Comparison of ENCODE assay signal across 1 cellular context in genomic region chr6:127266178-127266891, GRCh38.
A peak's percentile ranks its signal among the peaks of the same experiment; 100 is the strongest.
TF ChIP-seq lines count a peak whose summit lies in the region.

TSS of gene RNF146 (plus strand) at chr6:127266864. CDS start at chr6:127280339, 13,475 bp downstream.

TF ChIP-seq in K562, 482 proteins besides CTCF, POLR2A, EP300 and RAD21 (continued from another document and continues in another):
- TF ChIP-seq SMARCB1 (IDR thresholded peaks at IDR 0.05; ENCODE audit: insufficient read length, low read depth) (no peak), XRCC3 (IDR thresholded peaks at IDR 0.05) (no peak), MCM3 (IDR thresholded peaks at IDR 0.05) (no peak), ARID1B (IDR thresholded peaks at IDR 0.05) (no peak; the same call in 1 of the 2 replicates), ZFP91 (CRISPR knock-in tag; IDR thresholded peaks at IDR 0.05) (no peak), BHLHE40 (IDR thresholded peaks at IDR 0.05; ENCODE audit: low read length) (peak; percentile 93), RFX1 (IDR thresholded peaks at IDR 0.05) (no peak), RBM25 (IDR thresholded peaks at IDR 0.05; ENCODE audit: low read depth, low read length, severe bottlenecking) (no peak), SIX5 (IDR thresholded peaks at IDR 0.05; ENCODE audit: borderline replicate concordance in 1 of 2, insufficient read depth in 1 of 2, low read depth in 1 of 2, low read length in 2 of 2) (no peak), DIDO1 (tag; IDR thresholded peaks at IDR 0.05; ENCODE audit: low read depth) (no peak), ZBTB49 (CRISPR knock-in tag; IDR thresholded peaks at IDR 0.05; ENCODE audit: borderline replicate concordance) (no peak), PURB (CRISPR knock-in tag; IDR thresholded peaks at IDR 0.05; ENCODE audit: low read depth) (no peak), CUX1 (CRISPR knock-in tag; IDR thresholded peaks at IDR 0.05) (no peak), BMI1 (IDR thresholded peaks at IDR 0.05; ENCODE audit: low read length) (no peak), ZNF407 (IDR thresholded peaks at IDR 0.05; ENCODE audit: low read depth) (no peak), MAFG (tag; conservative IDR thresholded peaks at IDR 0.05) (no peak), CLOCK (CRISPR knock-in tag; IDR thresholded peaks at IDR 0.05; ENCODE audit: borderline replicate concordance) (no peak), ZFPM2 (CRISPR knock-in tag; IDR thresholded peaks at IDR 0.05) (no peak), SMAD4 (CRISPR knock-in tag; conservative IDR thresholded peaks at IDR 0.05) (peak; percentile 89), SRSF7 (optimal IDR thresholded peaks at IDR 0.05; ENCODE audit: low read depth, low read length) (no peak), MLLT1 (IDR thresholded peaks at IDR 0.05) (no peak), CREB1 (IDR thresholded peaks at IDR 0.05) (peak; percentile 45), CREB1 (CRISPR knock-in tag; IDR thresholded peaks at IDR 0.05) (peak; percentile 55; the same call in 1 of the 2 replicates), TRIM24 (IDR thresholded peaks at IDR 0.05) (peak in 1 of 2 experiments; percentile 30; a peak in 1 of 4 replicates), BACH1 (tag; IDR thresholded peaks at IDR 0.05) (no peak), ZKSCAN8 (CRISPR knock-in tag; IDR thresholded peaks at IDR 0.05) (no peak), SETDB1 (IDR thresholded peaks at IDR 0.05; ENCODE audit: low read length) (no peak), PTBP1 (IDR thresholded peaks at IDR 0.05; ENCODE audit: low read depth, low read length) (no peak), HMG20A (CRISPR knock-in tag; conservative IDR thresholded peaks at IDR 0.05) (no peak), TCFL5 (CRISPR knock-in tag; conservative IDR thresholded peaks at IDR 0.05) (no peak), TCF15 (CRISPR knock-in tag; IDR thresholded peaks at IDR 0.05) (no peak), ZNF239 (CRISPR knock-in tag; IDR thresholded peaks at IDR 0.05) (no peak), CXXC5 (CRISPR knock-in tag; IDR thresholded peaks at IDR 0.05) (peak; percentile 96), ZNF408 (CRISPR knock-in tag; IDR thresholded peaks at IDR 0.05; ENCODE audit: low read depth) (no peak), ZNF785 (CRISPR knock-in tag; IDR thresholded peaks at IDR 0.05) (no peak)
